In genomic region chr13:67139551-67139950, GRCh38 we compare ENCODE assay signal across 19 cellular contexts.
DNase-seq lines count a peak whose midpoint lies in the region; ATAC-seq lines count a peak whose summit lies in the region.
"Had no signal": no experiment of that assay in that cellular context is flagged by ENCODE, and none has a peak within 500 bp of the region (broad histone marks: within the 10 kb centered on the region; RNA-seq: fewer than 3 reads in every experiment).

No MANE protein-coding gene starts in this region.

- peak; percentile 78 for ATAC-seq in left lobe of liver
- ATAC-seq: activated naive CD8-positive, alpha-beta T cell treated with anti-CD3 and anti-CD28 coated beads, Interleukin-2, amount 50 U/mL, for 24 hours had no signal

- DNase-seq in NCI-H2107 treated with DMSO at 0.1 percent for 48 hours (lab: John Stamatoyannopoulos, UW; ENCODE audit: unreplicated experiment) (peak; percentile 58), NCI-H2107 (lab: John Stamatoyannopoulos, UW) (no peak), NCI-H1105 (lab: John Stamatoyannopoulos, UW) (peak; percentile 48), NCI-H748 (lab: John Stamatoyannopoulos, UW; ENCODE audit: unreplicated experiment) (peak; percentile 60), left lobe of liver (ENCODE audit: low spot score) (no peak), GDM1 (lab: John Stamatoyannopoulos, UW) (no peak), midbrain (lab: John Stamatoyannopoulos, UW) (no peak)
- no peak for DNase-seq in activated CD8-positive, alpha-beta memory T cell treated with anti-CD3 and anti-CD28 coated beads, Interleukin-2, amount 50 U/mL, for 48 hours
- DNase-seq: 8988T; activated B cell treated with CpG ODN at 0.5 μM for 24 hours; activated CD4-positive, alpha-beta memory T cell treated with anti-CD3 and anti-CD28 coated beads for 36 hours; activated effector memory CD4-positive, alpha-beta T cell treated with anti-CD3 and anti-CD28 coated beads, Interleukin-2, amount 50 U/mL, for 16 hours; activated naive CD8-positive, alpha-beta T cell treated with anti-CD3 and anti-CD28 coated beads, Interleukin-2, amount 50 U/mL, for 24 hours; effector CD8-positive, alpha-beta T cell; erythroblast; hippocampal formation; NCI-H446 treated with DMSO at 0.1 percent for 48 hours; T1000; trophoblast cell had no signal

Comparison
In these comparisons a context has a peak if more than half of its experiments do, and no peak if none do; other contexts are left out.
1. DNase-seq: peak in NCI-H2107 treated with DMSO at 0.1 percent for 48 hours (single experiment), NCI-H1105 (single experiment) and NCI-H748 (single experiment); none in NCI-H2107 (single experiment), left lobe of liver (single experiment), GDM1 (single experiment), activated CD8-positive, alpha-beta memory T cell treated with anti-CD3 and anti-CD28 coated beads, Interleukin-2, amount 50 U/mL, for 48 hours (single experiment) and midbrain (single experiment).